15 cellular contexts compared by ENCODE assay signal in genomic region chr9:137720571-137721110, GRCh38.
DNase-seq lines count a peak whose midpoint lies in the region; ATAC-seq and TF ChIP-seq lines count a peak whose summit lies in the region.
"Had no signal": no experiment of that assay in that cellular context is flagged by ENCODE, and none has a peak within 500 bp of the region (broad histone marks: within the 10 kb centered on the region; RNA-seq: fewer than 3 reads in every experiment).

No MANE protein-coding gene starts in this region.

- BruUV-seq in mammary epithelial cell (replicated peaks; lab: Mats Ljungman, UMichigan), result no TSS peak

- H3K9me3 Mint-ChIP-seq in stimulated activated naive CD8-positive, alpha-beta T cell treated with anti-CD3 and anti-CD28 coated beads, Interleukin-15, amount 100 ng/mL, for 72 hours, result peaks cover 20 to 45% of the 10 kb centered on the region in 2 donors
- peaks cover 11% of the 10 kb centered on the region for H3K9me3 Mint-ChIP-seq in mesothelial cell of epicardium

- H3K9ac ChIP-seq in mammary epithelial cell (ENCODE audit: insufficient read depth, low read length), result peak overlapping the region; percentile 41

- no peak overlapping the region for H3K27ac Mint-ChIP-seq in stimulated activated naive CD8-positive, alpha-beta T cell treated with anti-CD3 and anti-CD28 coated beads, Interleukin-15, amount 100 ng/mL, for 72 hours
- peak overlapping the region; percentile 56 for H3K27ac Mint-ChIP-seq in mesothelial cell of epicardium

- no peak for TF ChIP-seq CTCF in mammary epithelial cell (conservative IDR thresholded peaks at IDR 0.05 in 1 of 2, IDR thresholded peaks at IDR 0.05 in 1 of 2; ENCODE audit: extremely low read depth in 1 of 2, insufficient read depth in 1 of 2, low read depth in 1 of 2, low read length in 2 of 2)
- TF ChIP-seq CTCF in mesothelial cell of epicardium (IDR thresholded peaks at IDR 0.05; ENCODE audit: unreplicated experiment), result no peak
- no peak for TF ChIP-seq CTCF in Peyer's patch (IDR thresholded peaks at IDR 0.05)

- WGBS in mammary epithelial cell (ENCODE audit: low coverage, missing lambda C conversion rate), result 18% methylated on average over 17 of the region's 27 CpGs

- dilution Hi-C loops in mammary epithelial cell (cut with HindIII; ENCODE audit: low sequenced_read_pairs), result loop anchor here (10.0 kb wide), 1 partner anchor 354 kb away; no protein-coding TSS in a partner anchor

- H3K9me3 ChIP-seq in mammary epithelial cell (replicated peaks; ENCODE audit: insufficient read depth, low read length), result no peaks in the 10 kb centered on the region
- H3K9me3 ChIP-seq in Peyer's patch, result no peaks in the 10 kb centered on the region

- H3K4me3 ChIP-seq in mammary epithelial cell (replicated peaks in 1 of 3; ENCODE audit: insufficient read depth in 1 of 3, low read depth in 2 of 3, low read length in 3 of 3) (no peak overlapping the region), Peyer's patch (no peak overlapping the region)

- peaks cover 30% of the 10 kb centered on the region for H3K4me1 ChIP-seq in mammary epithelial cell (ENCODE audit: insufficient read depth, low read length)
- peaks cover 0 to 9% (median 3%) of the 10 kb centered on the region in 4 donors for H3K4me1 ChIP-seq in Peyer's patch

- intact Hi-C loops in mammary epithelial cell (cut with micrococcal nuclease), result loop anchor here (5.0 kb wide), 1 partner anchor 48 kb away; no protein-coding TSS in a partner anchor

- peak overlapping the region; percentile 63 for H3K4me2 ChIP-seq in mammary epithelial cell (ENCODE audit: insufficient read depth, low read depth, low read length)

- CTCF ChIA-PET in mammary epithelial cell (lab: Charles Lee; ENCODE audit: low non-redundant PET), result interaction anchor here (0.6 to 0.8 kb wide), 2 partner anchors 48 to 186 kb away, joined by 3 to 19 read pairs; no protein-coding TSS in a partner anchor

- H3K27me3 Mint-ChIP-seq in stimulated activated naive CD8-positive, alpha-beta T cell treated with anti-CD3 and anti-CD28 coated beads, Interleukin-15, amount 100 ng/mL, for 72 hours, result no peaks in the 10 kb centered on the region
- H3K27me3 Mint-ChIP-seq in mesothelial cell of epicardium (ENCODE audit: low read depth), result no peaks in the 10 kb centered on the region
- H3K27me3 Mint-ChIP-seq: T-helper 17 cell had no signal

- peaks cover 67% of the 10 kb centered on the region for H3K79me2 ChIP-seq in mammary epithelial cell (ENCODE audit: insufficient read depth, low read length)

- in situ Hi-C loops in mammary epithelial cell (cut with MboI; ENCODE audit: low sequenced_read_pairs in 2 of 2), result no loop called here

- H4K20me1 ChIP-seq in mammary epithelial cell (ENCODE audit: insufficient read depth, low read length), result no peaks in the 10 kb centered on the region

- H2AFZ ChIP-seq in mammary epithelial cell (ENCODE audit: low read depth, low read length), result peak overlapping the region; percentile 53

- peaks cover 42% of the 10 kb centered on the region for H3K4me1 Mint-ChIP-seq in stimulated activated naive CD8-positive, alpha-beta T cell treated with anti-CD3 and anti-CD28 coated beads, Interleukin-15, amount 100 ng/mL, for 72 hours
- peaks cover 13% of the 10 kb centered on the region for H3K4me1 Mint-ChIP-seq in mesothelial cell of epicardium

- no peak overlapping the region for H3K4me3 Mint-ChIP-seq in stimulated activated naive CD8-positive, alpha-beta T cell treated with anti-CD3 and anti-CD28 coated beads, Interleukin-15, amount 100 ng/mL, for 72 hours
- no peak overlapping the region for H3K4me3 Mint-ChIP-seq in mesothelial cell of epicardium
- H3K4me3 Mint-ChIP-seq: HFFc6, T-helper 17 cell had no signal

- peak; percentile 21 for ATAC-seq in stimulated activated naive CD8-positive, alpha-beta T cell treated with anti-CD3 and anti-CD28 coated beads, Interleukin-15, amount 100 ng/mL, for 72 hours
- ATAC-seq in stimulated activated naive CD8-positive, alpha-beta T cell treated with anti-CD3 and anti-CD28 coated beads, Interleukin-15, Interleukin-2, amounts not matched to agents 100 U/mL and 50 U/mL, for 24 hours, result no peak
- no peak for ATAC-seq in GM21367 (IDR thresholded peaks at IDR 0.05; ENCODE audit: unreplicated experiment)
- ATAC-seq: Right ventricle myocardium inferior, T-helper 17 cell had no signal

- H3K27ac ChIP-seq in mammary epithelial cell (ENCODE audit: insufficient read depth, low read depth, low read length) (peak overlapping the region; percentile 79), Peyer's patch (no peak overlapping the region)

- H3K36me3 ChIP-seq in mammary epithelial cell (ENCODE audit: insufficient read depth, low read length) (peaks cover 7% of the 10 kb centered on the region), Peyer's patch (peaks cover 0 to 40% (median 0%) of the 10 kb centered on the region in 3 donors)

- peaks cover 48% of the 10 kb centered on the region for H3K36me3 Mint-ChIP-seq in mesothelial cell of epicardium

- no peak for TF ChIP-seq POLR2A in Peyer's patch (IDR thresholded peaks at IDR 0.05)

- no peaks in the 10 kb centered on the region for H3K27me3 ChIP-seq in mammary epithelial cell (ENCODE audit: insufficient read depth, low read length)
- no peaks in the 10 kb centered on the region for H3K27me3 ChIP-seq in Peyer's patch

- peak in 1 of 2 donors; percentile 41 for DNase-seq in stimulated activated naive CD8-positive, alpha-beta T cell treated with anti-CD3 and anti-CD28 coated beads, Interleukin-15, amount 100 ng/mL, for 72 hours
- no peak for DNase-seq in stimulated activated naive CD8-positive, alpha-beta T cell treated with anti-CD3 and anti-CD28 coated beads, Interleukin-15, Interleukin-2, amounts not matched to agents 100 U/mL and 50 U/mL, for 24 hours
- peak; percentile 68 for DNase-seq in mammary epithelial cell
- DNase-seq in mesothelial cell of epicardium (ENCODE audit: low spot score in 2 of 2, unreplicated experiment in 2 of 2), result no peak
- DNase-seq in SIG-M5 (lab: John Stamatoyannopoulos, UW), result no peak
- DNase-seq in Peyer's patch, result no peak
- no peak for DNase-seq in activated CD8-positive, alpha-beta memory T cell treated with anti-CD3 and anti-CD28 coated beads, Interleukin-2, amount 50 U/mL, for 4 hours
- DNase-seq: activated gamma-delta T cell, dermis blood vessel endothelial cell, HFFc6, islet precursor cell, NCI-H1930, T-helper 17 cell had no signal
